In genomic region chr13:29454931-29455481, GRCh38 we compare ENCODE assay signal across 8 cellular contexts.
DNase-seq lines count a peak whose midpoint lies in the region; ATAC-seq, FAIRE-seq and TF ChIP-seq lines count a peak whose summit lies in the region.

No MANE protein-coding gene starts in this region.

- TF ChIP-seq CTCF in colonic mucosa (IDR thresholded peaks at IDR 0.05), result peak; percentile 35
- TF ChIP-seq CTCF in omental fat pad (IDR thresholded peaks at IDR 0.05), result no peak

- FAIRE-seq in small intestine (lab: Jason Lieb, UNC) (no peak), GM12892 (lab: Jason Lieb, UNC) (no peak)

- H3K27ac ChIP-seq in colonic mucosa, result no peak overlapping the region
- no peak overlapping the region for H3K27ac ChIP-seq in small intestine (ENCODE audit: low read depth in 1 of 2, low read length in 1 of 2)

- TF ChIP-seq POLR2A in GM12892 (IDR thresholded peaks at IDR 0.05; ENCODE audit: low read depth, low read length), result no peak

- no peak overlapping the region for H3K4me3 ChIP-seq in colonic mucosa
- no peak overlapping the region for H3K4me3 ChIP-seq in small intestine (ENCODE audit: low read depth in 1 of 2, low read length in 2 of 2)

- in situ Hi-C loops in KBM-7 (cut with MboI; ENCODE audit: low pct_unique_long_range_greater_than_20kb, low sequenced_read_pairs), result no loop called here

- H3K27me3 ChIP-seq in colonic mucosa (no peaks in the 10 kb centered on the region), small intestine (ENCODE audit: control insufficient read depth in 2 of 2, insufficient read depth in 2 of 2, low read length in 2 of 2) (no peaks in the 10 kb centered on the region)

- intact Hi-C loops in colonic mucosa (cut with DNase I), result no loop called here

- H3K36me3 ChIP-seq in colonic mucosa (no peaks in the 10 kb centered on the region), small intestine (ENCODE audit: control insufficient read depth in 2 of 2, insufficient read depth in 2 of 2, low read length in 2 of 2) (no peaks in the 10 kb centered on the region)

- WGBS in small intestine, 3 donors, result 77 to 85% (median 84%) methylated on average over 6 of the region's 6 CpGs

- peak; percentile 25 for DNase-seq in A172 (ENCODE audit: low spot score)
- peak; percentile 10 for DNase-seq in KBM-7
- no peak for DNase-seq in colonic mucosa
- DNase-seq in small intestine, result peak; percentile 20
- DNase-seq in omental fat pad (ENCODE audit: low spot score), result no peak
- DNase-seq in inferior parietal cortex (ENCODE audit: extremely low spot score), result no peak
- DNase-seq in GM12892 (ENCODE audit: insufficient read length), result no peak

- H3K9me3 ChIP-seq in colonic mucosa, result no peaks in the 10 kb centered on the region
- no peaks in the 10 kb centered on the region for H3K9me3 ChIP-seq in small intestine (ENCODE audit: control insufficient read depth, low read depth)

- H3K9ac ChIP-seq in colonic mucosa (ENCODE audit: low read depth in 2 of 2, low read length in 2 of 2), result no peak overlapping the region

- ATAC-seq in GM18868 (IDR thresholded peaks at IDR 0.05; ENCODE audit: unreplicated experiment) (peak; percentile 97), omental fat pad (ENCODE audit: low FRiP score) (no peak)

- no peaks in the 10 kb centered on the region for H3K4me1 ChIP-seq in colonic mucosa
- H3K4me1 ChIP-seq in small intestine (ENCODE audit: control insufficient read depth in 2 of 2, insufficient read depth in 1 of 2, low read depth in 1 of 2, low read length in 1 of 2), result no peaks in the 10 kb centered on the region

Comparison
In these comparisons a context has a peak if more than half of its experiments do, and no peak if none do; other contexts are left out.
1. DNase-seq: peak in A172 (single experiment), KBM-7 (single experiment) and small intestine (single experiment); none in colonic mucosa (single experiment), omental fat pad (single experiment), inferior parietal cortex (single experiment) and GM12892 (single experiment).